Comparison of ENCODE assay signal across 32 cellular contexts in the genomic region with DNA sequence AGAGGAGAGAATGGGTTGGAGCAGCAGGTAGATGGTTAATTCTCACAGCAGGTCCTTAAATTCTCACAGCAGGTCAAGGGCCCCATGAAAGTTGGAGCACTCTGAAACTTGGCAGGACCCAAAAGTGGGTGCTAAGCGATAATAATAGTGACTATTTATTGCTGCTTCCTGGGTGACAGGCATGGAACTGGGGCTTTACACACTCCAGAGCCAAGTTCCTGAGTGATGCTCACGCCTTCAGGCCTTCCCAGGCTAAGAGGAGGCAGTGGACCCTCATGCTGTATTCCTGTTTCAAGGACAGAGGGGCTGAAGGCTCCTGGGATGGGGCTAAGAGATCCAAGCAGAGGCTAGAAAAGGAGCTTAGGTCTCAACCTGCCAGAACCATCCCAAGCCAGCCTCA.
"Had no signal": no experiment of that assay in that cellular context is flagged by ENCODE, and none has a peak within 500 bp of the region (broad histone marks: within the 10 kb centered on the region; RNA-seq: fewer than 3 reads in every experiment).

No MANE protein-coding gene starts in this region.

- H3K27ac ChIP-seq: adrenal gland, body of pancreas, brain microvascular endothelial cell, breast epithelium, VCaP had no signal

- H3K27me3 ChIP-seq: adrenal gland, body of pancreas, brain microvascular endothelial cell, breast epithelium had no signal

- ATAC-seq: activated CD8-positive, alpha-beta T cell treated with anti-CD3 and anti-CD28 coated beads for 36 hours; activated naive CD4-positive, alpha-beta T cell treated with anti-CD3 and anti-CD28 coated beads, Interleukin-2, amount 50 U/mL, for 72 hours; activated T-cell treated with anti-CD3 and anti-CD28 coated beads, Interleukin-2, amount 50 U/mL, for 4 hours; activated T-cell treated with anti-CD3 and anti-CD28 coated beads, Interleukin-2, amount 50 U/mL, for 72 hours; activated T-helper 17 cell treated with anti-CD3 and anti-CD28 coated beads, Interleukin-2, amount 50 U/mL, for 72 hours; body of pancreas had no signal

- H3K36me3 ChIP-seq: adrenal gland, brain microvascular endothelial cell, breast epithelium had no signal

- DNase-seq: activated B cell treated with CpG ODN at 0.5 μM for 24 hours; activated CD4-positive, alpha-beta memory T cell treated with anti-CD3 and anti-CD28 coated beads for 36 hours; activated CD4-positive, alpha-beta T cell treated with anti-CD3 and anti-CD28 coated beads for 4 hours; activated CD4-positive, alpha-beta T cell treated with anti-CD3 and anti-CD28 coated beads, Interleukin-2, amount 10 ng/mL, durations not matched to agents 24 days and 14 days; activated CD4-positive, alpha-beta T cell treated with anti-CD3 and anti-CD28 coated beads, Interleukin-2, amount 50 U/mL, for 1 hour; activated CD4-positive, alpha-beta T cell treated with anti-CD3 and anti-CD28 coated beads, Interleukin-2, amount 50 U/mL, for 4 hours; activated CD4-positive, CD25-positive, alpha-beta regulatory T cell treated with anti-CD3 and anti-CD28 coated beads, Interleukin-2, amount 50 U/mL, for 72 hours; activated CD8-positive, alpha-beta memory T cell treated with anti-CD3 and anti-CD28 coated beads, Interleukin-2, amount 50 U/mL, for 4 hours; activated CD8-positive, alpha-beta T cell treated with anti-CD3 and anti-CD28 coated beads for 36 hours; activated effector memory CD4-positive, alpha-beta T cell treated with anti-CD3 and anti-CD28 coated beads, Interleukin-2, amount 50 U/mL, for 16 hours; activated gamma-delta T cell treated with Interleukin-2 at 50 U/mL for 16 hours; activated naive CD4-positive, alpha-beta T cell; activated naive CD4-positive, alpha-beta T cell treated with anti-CD3 and anti-CD28 coated beads for 36 hours; activated naive CD4-positive, alpha-beta T cell treated with anti-CD3 and anti-CD28 coated beads, Interleukin-2, amount 50 U/mL, for 16 hours; activated naive CD8-positive, alpha-beta T cell treated with anti-CD3 and anti-CD28 coated beads for 36 hours; activated T-cell treated with anti-CD3 and anti-CD28 coated beads for 4 hours; activated T-cell treated with anti-CD3 and anti-CD28 coated beads, Interleukin-2, amount 50 U/mL, for 1 hour; activated T-cell treated with anti-CD3 and anti-CD28 coated beads, Interleukin-2, amount 50 U/mL, for 4 hours; activated T-cell treated with anti-CD3 and anti-CD28 coated beads, Interleukin-2, amount 50 U/mL, for 72 hours; adrenal gland; amniotic stem cell; aorta; body of pancreas; brain microvascular endothelial cell; caudate nucleus; T-helper 1 cell; T-helper 2 cell; T-helper 9 cell had no signal

- H3K4me3 ChIP-seq: adrenal gland, body of pancreas, breast epithelium had no signal

- H3K4me1 ChIP-seq: adrenal gland, breast epithelium had no signal

- H3K9me3 ChIP-seq: adrenal gland, body of pancreas had no signal
